Comparison of ENCODE assay signal across 8 cellular contexts in genomic region chr4:38529189-38530115, GRCh38.
A peak's percentile ranks its signal among the peaks of the same experiment; 100 is the strongest.
DNase-seq lines count a peak whose midpoint lies in the region; ATAC-seq and TF ChIP-seq lines count a peak whose summit lies in the region.

No MANE protein-coding gene starts in this region.

- CTCF ChIA-PET in A673 (lab: Charles Lee) = no interaction called here

- DNase-seq in stimulated activated CD4-positive, alpha-beta T cell treated with anti-CD3 and anti-CD28 coated beads, Interleukin-12 subunit alpha, Interleukin-12 subunit beta, amount 100 ng/mL, for 4 hours = peak; percentile 20
- DNase-seq in stimulated activated CD4-positive, alpha-beta T cell treated with anti-CD3 and anti-CD28 coated beads, Interleukin-4, amount 100 ng/mL, for 1 hour = no peak
- DNase-seq in T-helper 2 cell treated with Interferon-gamma antibody and Interleukin-4, amounts not matched to agents 5 μg/mL and 100 μg/mL, for 36 hours (ENCODE audit: low spot score) = peak; percentile 37
- peak in 1 of 2 donors; percentile 41 for DNase-seq in central memory CD8-positive, alpha-beta T cell (ENCODE audit: low spot score in 2 of 2)
- DNase-seq in naive thymus-derived CD8-positive, alpha-beta T cell = peak in 7 of 10 donors; percentile 21 to 65 (median 48)
- DNase-seq in HuH-7 (ENCODE audit: low spot score) (no peak), A673 (ENCODE audit: low spot score) (no peak)

- H3K27me3 ChIP-seq in A673 (replicated peaks; ENCODE audit: insufficient read depth, low read depth, low read length, poor library complexity) = no peaks in the 10 kb centered on the region

- POLR2A ChIA-PET in naive thymus-derived CD8-positive, alpha-beta T cell (lab: Charles Lee) = interaction anchor here (1.1 to 2.3 kb wide), 9 partner anchors 8 to 207 kb away, joined by 3 to 18 read pairs (median 7); no protein-coding TSS in a partner anchor
- POLR2A ChIA-PET in A673 (lab: Charles Lee; ENCODE audit: low non-redundant PET) = no interaction called here

- H3K27ac Mint-ChIP-seq in T-helper 2 cell treated with Interferon-gamma antibody and Interleukin-4, amounts not matched to agents 5 μg/mL and 100 μg/mL, for 36 hours = peak overlapping the region; percentile 89
- H3K27ac Mint-ChIP-seq in central memory CD8-positive, alpha-beta T cell (ENCODE audit: low read depth) = peak overlapping the region; percentile 90
- peak overlapping the region; percentile 79 to 94 (median 88) for H3K27ac Mint-ChIP-seq in naive thymus-derived CD8-positive, alpha-beta T cell

- H3K9me3 ChIP-seq in A673 (ENCODE audit: low read depth, low read length, poor library complexity, severe bottlenecking) = no peaks in the 10 kb centered on the region

- peaks cover 10% of the 10 kb centered on the region for H3K27me3 Mint-ChIP-seq in T-helper 2 cell treated with Interferon-gamma antibody and Interleukin-4, amounts not matched to agents 5 μg/mL and 100 μg/mL, for 36 hours (ENCODE audit: low read depth)
- no peaks in the 10 kb centered on the region for H3K27me3 Mint-ChIP-seq in central memory CD8-positive, alpha-beta T cell
- H3K27me3 Mint-ChIP-seq in naive thymus-derived CD8-positive, alpha-beta T cell = no peaks in the 10 kb centered on the region

- no peaks in the 10 kb centered on the region for H3K4me1 ChIP-seq in A673 (ENCODE audit: insufficient read depth, low read length, poor library complexity, severe bottlenecking)

- peaks cover 14% of the 10 kb centered on the region for H3K4me1 Mint-ChIP-seq in T-helper 2 cell treated with Interferon-gamma antibody and Interleukin-4, amounts not matched to agents 5 μg/mL and 100 μg/mL, for 36 hours (ENCODE audit: low read depth)
- H3K4me1 Mint-ChIP-seq in central memory CD8-positive, alpha-beta T cell = peaks cover 47% of the 10 kb centered on the region
- H3K4me1 Mint-ChIP-seq in naive thymus-derived CD8-positive, alpha-beta T cell = peaks cover 14 to 37% (median 22%) of the 10 kb centered on the region in 4 donors

- no peak overlapping the region for H3K27ac ChIP-seq in A673 (ENCODE audit: low read depth, low read length, poor library complexity, severe bottlenecking)

- no TSS peak for BruUV-seq in A673 (replicated peaks; lab: Mats Ljungman, UMichigan)

- H3K36me3 ChIP-seq in A673 (ENCODE audit: insufficient read depth, low read length, poor library complexity, severe bottlenecking) = no peaks in the 10 kb centered on the region

- peaks cover 5% of the 10 kb centered on the region for H3K9me3 Mint-ChIP-seq in T-helper 2 cell treated with Interferon-gamma antibody and Interleukin-4, amounts not matched to agents 5 μg/mL and 100 μg/mL, for 36 hours
- no peaks in the 10 kb centered on the region for H3K9me3 Mint-ChIP-seq in central memory CD8-positive, alpha-beta T cell
- H3K9me3 Mint-ChIP-seq in naive thymus-derived CD8-positive, alpha-beta T cell = no peaks in the 10 kb centered on the region

- peak; percentile 70 for ATAC-seq in HG03378 (IDR thresholded peaks at IDR 0.05; ENCODE audit: unreplicated experiment)
- ATAC-seq in central memory CD8-positive, alpha-beta T cell (replicated peaks; ENCODE audit: extremely low read depth, poor library complexity, severe bottlenecking) = peak; percentile 95
- peak; percentile 91 to 93 for ATAC-seq in naive thymus-derived CD8-positive, alpha-beta T cell

- H3K4me3 Mint-ChIP-seq in T-helper 2 cell treated with Interferon-gamma antibody and Interleukin-4, amounts not matched to agents 5 μg/mL and 100 μg/mL, for 36 hours = peak overlapping the region; percentile 60
- peak overlapping the region; percentile 43 for H3K4me3 Mint-ChIP-seq in central memory CD8-positive, alpha-beta T cell
- peak overlapping the region in 9 of 10 donors; percentile 30 to 81 (median 61) for H3K4me3 Mint-ChIP-seq in naive thymus-derived CD8-positive, alpha-beta T cell

- intact Hi-C loops in A673 (cut with micrococcal nuclease; ENCODE audit: unreplicated experiment) = no loop called here

- no peak for TF ChIP-seq CTCF in A673 (conservative IDR thresholded peaks at IDR 0.05; ENCODE audit: low read depth, low read length)

- H3K36me3 Mint-ChIP-seq in T-helper 2 cell treated with Interferon-gamma antibody and Interleukin-4, amounts not matched to agents 5 μg/mL and 100 μg/mL, for 36 hours (ENCODE audit: low read depth) = peaks cover 5% of the 10 kb centered on the region
- H3K36me3 Mint-ChIP-seq in central memory CD8-positive, alpha-beta T cell (ENCODE audit: insufficient read depth) = peaks cover 4% of the 10 kb centered on the region
- no peaks in the 10 kb centered on the region for H3K36me3 Mint-ChIP-seq in naive thymus-derived CD8-positive, alpha-beta T cell

- H3K4me3 ChIP-seq in A673 (ENCODE audit: low read depth, low read length, poor library complexity, severe bottlenecking) = no peak overlapping the region

Comparison
In these comparisons a context has a peak if more than half of its experiments do, and no peak if none do; other contexts are left out.
1. DNase-seq: peak in stimulated activated CD4-positive, alpha-beta T cell treated with anti-CD3 and anti-CD28 coated beads, Interleukin-12 subunit alpha, Interleukin-12 subunit beta, amount 100 ng/mL, for 4 hours (single experiment), T-helper 2 cell treated with Interferon-gamma antibody and Interleukin-4, amounts not matched to agents 5 μg/mL and 100 μg/mL, for 36 hours (single experiment) and naive thymus-derived CD8-positive, alpha-beta T cell (7 of 10); none in stimulated activated CD4-positive, alpha-beta T cell treated with anti-CD3 and anti-CD28 coated beads, Interleukin-4, amount 100 ng/mL, for 1 hour (single experiment), HuH-7 (single experiment) and A673 (single experiment).
2. Peak in every context shown above with its lines, with median percentiles within 50 percentile points of each other: ATAC-seq, H3K27ac Mint-ChIP-seq and H3K4me3 Mint-ChIP-seq.